30 cellular contexts compared by ENCODE assay signal in the genomic region with DNA sequence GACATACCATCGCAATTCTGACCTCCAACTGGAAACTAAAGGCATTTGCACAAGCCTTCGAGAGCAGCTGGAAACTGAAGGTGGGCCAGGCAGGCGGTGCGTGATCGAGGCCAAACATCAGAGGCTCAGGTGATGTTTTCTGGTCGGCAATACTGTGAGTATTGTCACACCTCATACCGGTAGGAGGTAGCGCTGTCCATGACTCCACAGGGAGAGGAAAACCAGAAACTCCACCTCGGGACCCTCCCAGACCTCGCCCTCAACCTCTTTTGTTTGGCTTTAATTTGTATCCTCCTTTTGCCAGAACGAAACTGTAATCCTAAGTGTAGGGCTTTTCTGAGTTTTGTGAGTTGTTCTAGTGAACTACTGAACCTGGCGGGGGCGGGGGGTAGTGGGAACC. TPM values are rescaled to one million over a fixed set of nuclear protein-coding genes. Genes with fewer than 3 reads are reported as not detected.
DNase-seq lines count a peak whose midpoint lies in the region; ATAC-seq and TF ChIP-seq lines count a peak whose summit lies in the region.
"Had no signal": no experiment of that assay in that cellular context is flagged by ENCODE, and none has a peak within 500 bp of the region (broad histone marks: within the 10 kb centered on the region; RNA-seq: fewer than 3 reads in every experiment).

No MANE protein-coding gene starts in this region.

- H3K4me1 Mint-ChIP-seq in Calu3 (ENCODE audit: low read depth, unreplicated experiment): peaks cover 72% of the 10 kb centered on the region
- H3K4me1 Mint-ChIP-seq in GM23338: peaks cover 3% of the 10 kb centered on the region; the same call in 2 of the 3 replicates
- H3K4me1 Mint-ChIP-seq: nephron had no signal

- no peaks in the 10 kb centered on the region for H3K36me3 ChIP-seq in GM23338 (ENCODE audit: insufficient read depth)
- H3K36me3 ChIP-seq in mucosa of descending colon (ENCODE audit: low read depth): no peaks in the 10 kb centered on the region
- H3K36me3 ChIP-seq in GM23248 (ENCODE audit: low read depth): peaks cover 34% of the 10 kb centered on the region
- H3K36me3 ChIP-seq: ovary had no signal

- in situ Hi-C loops in GM23248 (cut with MboI): loop anchor here (10.0 kb wide), 1 partner anchor 245 kb away; no protein-coding TSS in a partner anchor

- H3K4me3 Mint-ChIP-seq in Calu3 (ENCODE audit: low read depth, unreplicated experiment): peak overlapping the region; percentile 34
- H3K4me3 Mint-ChIP-seq in GM23338: no peak overlapping the region
- H3K4me3 Mint-ChIP-seq: activated naive CD4-positive, alpha-beta T cell treated with anti-CD3 and anti-CD28 coated beads, Interleukin-2, amount 10 ng/mL, durations not matched to agents 7 days and 5 days; activated T-cell treated with anti-CD3 and anti-CD28 coated beads, Interleukin-2, amount 50 U/mL, for 72 hours; CD14-positive monocyte; nephron; stimulated activated effector memory CD8-positive, alpha-beta T cell treated with anti-CD3 and anti-CD28 coated beads, Interleukin-12 subunit alpha, Interleukin-12 subunit beta, amount 100 ng/mL, for 72 hours had no signal

- no peaks in the 10 kb centered on the region for H3F3A ChIP-seq in GM23338 (replicated peaks; ENCODE audit: low read depth)
- H3F3A ChIP-seq in GM23248 (ENCODE audit: insufficient read depth): peaks cover 7% of the 10 kb centered on the region; the same call in 1 of the 2 replicates

- H3K36me3 Mint-ChIP-seq in Calu3 (ENCODE audit: insufficient read depth, unreplicated experiment) (peaks cover 83% of the 10 kb centered on the region), GM23338 (ENCODE audit: low read depth) (no peaks in the 10 kb centered on the region)

- 91 to 93% methylated on average over 13 of the region's 13 CpGs for WGBS in GM23248 (ENCODE audit: low coverage in 1 of 2, low lambda C conversion rate in 2 of 2, missing lambda C conversion rate in 2 of 2), 2 experiments

- BruUV-seq in Calu3 (replicated peaks; lab: Mats Ljungman, UMichigan): TSS peak; percentile 78

- H3K79me2 ChIP-seq in GM23338 (replicated peaks; ENCODE audit: insufficient read depth) (0 out of 2 replicates have a peak, but pooled peaks cover 4% of the 10 kb centered on the region), GM23248 (ENCODE audit: insufficient read depth) (peaks cover 62% of the 10 kb centered on the region)

- intact Hi-C loops in Calu3 (cut with micrococcal nuclease; ENCODE audit: unreplicated experiment) (no loop called here), mucosa of descending colon (cut with DNase I, micrococcal nuclease) (no loop called here)

- H3K4me2 ChIP-seq in GM23338: no peak overlapping the region
- no peak overlapping the region for H3K4me2 ChIP-seq in GM23248 (ENCODE audit: unreplicated experiment)

- H3K9ac ChIP-seq in GM23248: no peak overlapping the region

- H2AFZ ChIP-seq in GM23338: no peak overlapping the region
- no peak overlapping the region for H2AFZ ChIP-seq in GM23248

- no peak overlapping the region for H3K4me3 ChIP-seq in GM23338
- H3K4me3 ChIP-seq in mucosa of descending colon: no peak overlapping the region
- no peak overlapping the region for H3K4me3 ChIP-seq in GM23248
- H3K4me3 ChIP-seq: coronary artery, ovary, thoracic aorta had no signal

- H3K9me3 ChIP-seq in mucosa of descending colon: no peaks in the 10 kb centered on the region
- H3K9me3 ChIP-seq in GM23248 (ENCODE audit: low read depth): no peaks in the 10 kb centered on the region
- H3K9me3 ChIP-seq: ovary, thoracic aorta had no signal

- ATAC-seq in GM23338 (peak; percentile 18; the same call in 2 of the 3 replicates), mucosa of descending colon (peak; percentile 63), GM21528 (IDR thresholded peaks at IDR 0.05; ENCODE audit: low FRiP score, unreplicated experiment) (no peak), HG03039 (IDR thresholded peaks at IDR 0.05; ENCODE audit: unreplicated experiment) (no peak)
- ATAC-seq: activated T-cell treated with anti-CD3 and anti-CD28 coated beads, Interleukin-2, amount 50 U/mL, for 72 hours; HCT116; left ventricle myocardium superior; stimulated activated effector memory CD8-positive, alpha-beta T cell treated with anti-CD3 and anti-CD28 coated beads, Interleukin-12 subunit alpha, Interleukin-12 subunit beta, amount 100 ng/mL, for 72 hours had no signal

- H3K9me2 ChIP-seq in GM23338 (ENCODE audit: insufficient read depth) (no peaks in the 10 kb centered on the region), GM23248 (ENCODE audit: insufficient read depth) (no peaks in the 10 kb centered on the region)

- DNase-seq in Calu3: peak; percentile 45
- no peak for DNase-seq in GM23338 (ENCODE audit: low spot score)
- DNase-seq in mucosa of descending colon: peak in 1 of 3 donors; percentile 36
- DNase-seq in GM23248: no peak
- DNase-seq in stimulated activated CD4-positive, alpha-beta T cell treated with anti-CD3 and anti-CD28 coated beads, Interleukin-2, amount 100 ng/mL, for 24 hours: no peak
- DNase-seq: activated CD4-positive, alpha-beta T cell treated with anti-CD3 and anti-CD28 coated beads for 1 hour; activated naive CD4-positive, alpha-beta T cell treated with anti-CD3 and anti-CD28 coated beads, Interleukin-2, amount 10 ng/mL, durations not matched to agents 7 days and 5 days; activated T-cell treated with anti-CD3 and anti-CD28 coated beads, Interleukin-2, amount 50 U/mL, for 72 hours; anterior cingulate cortex; hypothalamus; IMR-90; left ventricle myocardium superior; midbrain; NCI-H1105 treated with DMSO at 0.1 percent for 48 hours; NCI-H2029 treated with DMSO at 0.1 percent for 48 hours; NCI-H2227 treated with DMSO at 0.1 percent for 48 hours; NCI-H748 treated with DMSO at 0.1 percent for 48 hours; ovary; SIG-M5; stimulated activated CD4-positive, alpha-beta T cell treated with anti-CD3 and anti-CD28 coated beads, Interleukin-2, amount 100 ng/mL, for 48 hours had no signal

- TF ChIP-seq CTCF in Calu3 (IDR thresholded peaks at IDR 0.05; ENCODE audit: unreplicated experiment): no peak
- peak in 1 of 2 experiments; percentile 24; a peak in 2 of 4 replicates for TF ChIP-seq CTCF in GM23338 (conservative IDR thresholded peaks at IDR 0.05; ENCODE audit: low read depth in 2 of 2)
- TF ChIP-seq CTCF in VCaP (conservative IDR thresholded peaks at IDR 0.05): no peak
- TF ChIP-seq CTCF in mucosa of descending colon (IDR thresholded peaks at IDR 0.05): no peak

- H3K4me1 ChIP-seq in GM23338 (ENCODE audit: insufficient read depth) (no peaks in the 10 kb centered on the region), mucosa of descending colon (ENCODE audit: low read depth) (peaks cover 9% of the 10 kb centered on the region), GM23248 (ENCODE audit: insufficient read depth) (no peaks in the 10 kb centered on the region)

- no peaks in the 10 kb centered on the region for H4K20me1 ChIP-seq in GM23338 (replicated peaks; ENCODE audit: insufficient read depth)
- H4K20me1 ChIP-seq in GM23248 (ENCODE audit: insufficient read depth): no peaks in the 10 kb centered on the region

- H3K27ac Mint-ChIP-seq in Calu3 (ENCODE audit: unreplicated experiment) (peak overlapping the region; percentile 87), GM23338 (peak overlapping the region; percentile 35)
- H3K27ac Mint-ChIP-seq: activated naive CD4-positive, alpha-beta T cell treated with anti-CD3 and anti-CD28 coated beads, Interleukin-2, amount 10 ng/mL, durations not matched to agents 7 days and 5 days; activated T-cell treated with anti-CD3 and anti-CD28 coated beads, Interleukin-2, amount 50 U/mL, for 72 hours; nephron had no signal

- no peaks in the 10 kb centered on the region for H3K27me3 ChIP-seq in GM23338 (ENCODE audit: insufficient read depth)
- H3K27me3 ChIP-seq in GM23248 (replicated peaks; ENCODE audit: insufficient read depth): no peaks in the 10 kb centered on the region
- H3K27me3 ChIP-seq: ovary had no signal

- CTCF ChIA-PET in Calu3 (lab: Charles Lee): interaction anchor here (0.6 kb wide), 1 partner anchor 162 kb away, joined by 4 read pairs; no protein-coding TSS in a partner anchor

- H3K27me3 Mint-ChIP-seq in Calu3 (ENCODE audit: unreplicated experiment): no peaks in the 10 kb centered on the region
- peaks cover 2% of the 10 kb centered on the region for H3K27me3 Mint-ChIP-seq in GM23338 (ENCODE audit: insufficient read depth, low read depth, poor library complexity)

- H3K9me3 Mint-ChIP-seq in Calu3 (ENCODE audit: low read depth, unreplicated experiment) (no peaks in the 10 kb centered on the region), GM23338 (no peaks in the 10 kb centered on the region)
- H3K9me3 Mint-ChIP-seq: activated naive CD4-positive, alpha-beta T cell treated with anti-CD3 and anti-CD28 coated beads, Interleukin-2, amount 10 ng/mL, durations not matched to agents 7 days and 5 days; activated T-cell treated with anti-CD3 and anti-CD28 coated beads, Interleukin-2, amount 50 U/mL, for 72 hours; CD14-positive monocyte; nephron; stimulated activated effector memory CD8-positive, alpha-beta T cell treated with anti-CD3 and anti-CD28 coated beads, Interleukin-12 subunit alpha, Interleukin-12 subunit beta, amount 100 ng/mL, for 72 hours had no signal

- H3K27ac ChIP-seq in GM23338 (ENCODE audit: low read depth): no peak overlapping the region
- peak overlapping the region; percentile 56 for H3K27ac ChIP-seq in VCaP
- H3K27ac ChIP-seq in GM23248: no peak overlapping the region
- H3K27ac ChIP-seq: ovary, thoracic aorta had no signal

TF ChIP-seq in GM23338, 12 proteins besides CTCF, POLR2A, EP300 and RAD21 (continues in another document):
- TF ChIP-seq ZNF331 (CRISPR knock-in tag; IDR thresholded peaks at IDR 0.05; ENCODE audit: low read depth): no peak
- TF ChIP-seq NANOG (IDR thresholded peaks at IDR 0.05; ENCODE audit: borderline replicate concordance): no peak
- TF ChIP-seq ETS1 (IDR thresholded peaks at IDR 0.05): no peak
- no peak for TF ChIP-seq EZH2phosphoT487 (IDR thresholded peaks at IDR 0.05; ENCODE audit: unreplicated experiment)
- no peak for TF ChIP-seq JUNB (IDR thresholded peaks at IDR 0.05; ENCODE audit: unreplicated experiment)

RNA-seq across cellular contexts. Expression of gene LDHAL6B, which starts 43.6 kb away (rescaled TPM):
- total RNA-seq in Calu3 (2022) (not detected in 2 replicates), mucosa of descending colon (not detected)
- not detected in 2 replicates for total RNA-seq in GM23338 (2014; rRNA removed; shearing (Covaris generic))
- polyA plus RNA-seq in GM23338 (2016; fragmentation: Nextera tagmentation; extraction: Ambion mirVana) (not detected in 2 replicates), GM23248 (2016; fragmentation: Nextera tagmentation; extraction: Ambion mirVana) (0.10 and 0.25 TPM in 2 replicates)
- total RNA-seq in GM23248 (2014; rRNA removed; shearing (Covaris generic)): not detected in 2 replicates
- total RNA-seq: activated CD8-positive, alpha-beta memory T cell treated with anti-CD3 and anti-CD28 coated beads for 36 hours; activated T-cell treated with anti-CD3 and anti-CD28 coated beads, Interleukin-2, amount 50 U/mL, for 72 hours; IMR-90; left ventricle myocardium superior; ovary; thoracic aorta had no signal
- polyA plus RNA-seq: CD14-positive monocyte, IMR-90, ovary had no signal

Comparison
In these comparisons a context has a peak if more than half of its experiments do, and no peak if none do; other contexts are left out.
1. ATAC-seq: peak in GM23338 (single experiment) and mucosa of descending colon (single experiment); none in GM21528 (single experiment) and HG03039 (single experiment).